In the genomic region with DNA sequence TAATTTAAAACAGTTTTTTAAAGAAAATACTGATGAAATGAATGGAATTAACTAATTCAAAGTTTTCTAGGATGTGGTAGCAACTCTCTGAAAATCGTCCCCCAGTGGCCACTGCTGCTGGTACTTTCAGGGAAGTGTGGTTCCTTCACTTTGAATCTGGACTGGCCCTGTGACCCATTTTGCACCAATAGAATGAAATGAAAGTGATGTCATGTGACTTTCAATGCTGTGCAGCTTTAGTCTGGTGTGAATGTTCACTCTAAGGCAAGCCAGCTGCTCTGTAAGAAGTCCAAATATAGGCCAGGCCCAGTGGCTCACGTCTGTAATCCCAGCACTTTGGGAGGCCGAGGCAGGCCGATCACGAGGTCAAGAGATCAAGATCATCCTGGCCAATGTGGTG, we compare ENCODE assay signal across 12 cellular contexts. TPM values are rescaled to one million over a fixed set of nuclear protein-coding genes. Genes with fewer than 3 reads are reported as not detected.
A peak's percentile ranks its signal among the peaks of the same experiment; 100 is the strongest.
DNase-seq lines count a peak whose midpoint lies in the region; ATAC-seq and TF ChIP-seq lines count a peak whose summit lies in the region.
"Had no signal": no experiment of that assay in that cellular context is flagged by ENCODE, and none has a peak within 500 bp of the region (broad histone marks: within the 10 kb centered on the region; RNA-seq: fewer than 3 reads in every experiment).

No MANE protein-coding gene starts in this region.

- CTCF ChIA-PET in CD8-positive, alpha-beta T cell (lab: Charles Lee) = interaction anchor here (1.8 to 2.8 kb wide), 2 partner anchors 37 to 352 kb away, joined by 5 to 16 read pairs; a partner anchor contains a TSS

- H3K27ac ChIP-seq in CD8-positive, alpha-beta T cell (ENCODE audit: low read depth, low read length) = no peak overlapping the region
- H3K27ac ChIP-seq in SJCRH30 (no peak overlapping the region), substantia nigra (ENCODE audit: low read depth, low read length, poor library complexity, severe bottlenecking) (no peak overlapping the region), colonic mucosa (no peak overlapping the region)
- H3K27ac ChIP-seq: coronary artery had no signal

- peak overlapping the region; percentile 98 for H3K27ac Mint-ChIP-seq in CD8-positive, alpha-beta T cell
- H3K27ac Mint-ChIP-seq in immature natural killer cell = peak overlapping the region in 5 of 6 donors; percentile 62 to 95 (median 62)

- POLR2A ChIA-PET in CD8-positive, alpha-beta T cell (lab: Charles Lee) = interaction anchor here (2.5 to 3.1 kb wide), 2 partner anchors 37 to 166 kb away, joined by 6 to 55 read pairs; a partner anchor contains a TSS

- H3K9ac ChIP-seq in colonic mucosa (ENCODE audit: low read depth in 2 of 2, low read length in 2 of 2) = no peak overlapping the region

- H3K4me3 ChIP-seq in CD8-positive, alpha-beta T cell (ENCODE audit: low read depth, low read length) = no peak overlapping the region
- H3K4me3 ChIP-seq in H7 (ENCODE audit: insufficient read depth, low read depth, low read length) (no peak overlapping the region), SJCRH30 (no peak overlapping the region), colonic mucosa (no peak overlapping the region)
- H3K4me3 ChIP-seq: coronary artery, lung had no signal

- no peaks in the 10 kb centered on the region for H3K9me3 Mint-ChIP-seq in CD8-positive, alpha-beta T cell
- no peaks in the 10 kb centered on the region for H3K9me3 Mint-ChIP-seq in immature natural killer cell

- H3K4me1 Mint-ChIP-seq in CD8-positive, alpha-beta T cell (ENCODE audit: low read depth) = peaks cover 35% of the 10 kb centered on the region
- H3K4me1 Mint-ChIP-seq in immature natural killer cell = peaks cover 26 to 44% of the 10 kb centered on the region in 2 donors

- H3K27me3 Mint-ChIP-seq in CD8-positive, alpha-beta T cell (ENCODE audit: low read depth) = peaks cover 3% of the 10 kb centered on the region
- H3K27me3 Mint-ChIP-seq in immature natural killer cell (ENCODE audit: low read depth in 3 of 3) = peaks cover 5 to 16% (median 8%) of the 10 kb centered on the region in 3 donors

- no peaks in the 10 kb centered on the region for H3K27me3 ChIP-seq in CD8-positive, alpha-beta T cell (ENCODE audit: insufficient read depth, low read length)
- H3K27me3 ChIP-seq in H7 (ENCODE audit: control insufficient read depth, insufficient read depth, low read length) (no peaks in the 10 kb centered on the region), SJCRH30 (no peaks in the 10 kb centered on the region), colonic mucosa (no peaks in the 10 kb centered on the region)
- H3K27me3 ChIP-seq: stomach had no signal

- ATAC-seq in CD8-positive, alpha-beta T cell = no peak

- intact Hi-C loops in CD8-positive, alpha-beta T cell (cut with DNase I, micrococcal nuclease) = loop anchor here in 1 of 2 experiments (5.0 to 10.0 kb wide), 2 partner anchors 159 to 601 kb away; a partner anchor contains a TSS
- intact Hi-C loops in colonic mucosa (cut with DNase I) = loop anchor here (10.0 kb wide), 1 partner anchor 229 kb away; a partner anchor contains a TSS

- peak overlapping the region; percentile 99 for H3K4me3 Mint-ChIP-seq in CD8-positive, alpha-beta T cell
- H3K4me3 Mint-ChIP-seq in immature natural killer cell = peak overlapping the region; percentile 96 to 100 (median 99)

- no peak for TF ChIP-seq CTCF in CD8-positive, alpha-beta T cell (IDR thresholded peaks at IDR 0.05)
- TF ChIP-seq CTCF in colonic mucosa (IDR thresholded peaks at IDR 0.05) = no peak

- peaks cover 17% of the 10 kb centered on the region for H3K36me3 Mint-ChIP-seq in CD8-positive, alpha-beta T cell
- H3K36me3 Mint-ChIP-seq in immature natural killer cell = no peaks in the 10 kb centered on the region

- H3K36me3 ChIP-seq in CD8-positive, alpha-beta T cell (ENCODE audit: insufficient read depth, low read length) = no peaks in the 10 kb centered on the region
- H3K36me3 ChIP-seq in H7 (replicated peaks; ENCODE audit: control insufficient read depth, insufficient read depth, low read length) (no peaks in the 10 kb centered on the region), SJCRH30 (no peaks in the 10 kb centered on the region), colonic mucosa (no peaks in the 10 kb centered on the region)

- no peak for DNase-seq in CD8-positive, alpha-beta T cell
- DNase-seq in H7 = peak; percentile 14
- DNase-seq in SJCRH30 = peak; percentile 16 to 48
- DNase-seq in immature natural killer cell = peak in 1 of 3 donors; percentile 25
- no peak for DNase-seq in substantia nigra (lab: John Stamatoyannopoulos, UW)
- DNase-seq in colonic mucosa = no peak
- DNase-seq in stimulated activated CD4-positive, alpha-beta T cell treated with anti-CD3 and anti-CD28 coated beads, Interleukin-4, amount 100 ng/mL, for 4 hours = no peak
- DNase-seq: NCI-H446, stomach, SW 1271 had no signal

- H3K4me1 ChIP-seq in CD8-positive, alpha-beta T cell (ENCODE audit: insufficient read depth, low read length) = peaks cover 7% of the 10 kb centered on the region
- no peaks in the 10 kb centered on the region for H3K4me1 ChIP-seq in SJCRH30
- no peaks in the 10 kb centered on the region for H3K4me1 ChIP-seq in colonic mucosa

- no peaks in the 10 kb centered on the region for H3K9me3 ChIP-seq in CD8-positive, alpha-beta T cell (ENCODE audit: low read length)
- no peaks in the 10 kb centered on the region for H3K9me3 ChIP-seq in SJCRH30 (replicated peaks)
- no peaks in the 10 kb centered on the region for H3K9me3 ChIP-seq in colonic mucosa
- H3K9me3 ChIP-seq: stomach had no signal

RNA-seq across cellular contexts. Expression of a gene that starts 26.4 kb away (rescaled TPM):
- total RNA-seq in CD8-positive, alpha-beta T cell = 10 to 100 TPM; 16.6 to 20.7 TPM
- 1.7 TPM in 2 replicates for total RNA-seq in H7 (2014; rRNA removed; shearing (Covaris generic))
- total RNA-seq in SJCRH30 (2014; rRNA removed; shearing (Covaris generic)) = 9.4 and 9.6 TPM in 2 replicates
- 10 to 100 TPM in 1 of 3 donors, 1 to 10 TPM in 2; 4.0 to 11.6 (median 8.4) TPM for polyA plus RNA-seq in immature natural killer cell
- total RNA-seq in colonic mucosa = 1 to 10 TPM; 2.5 to 2.7 TPM

RNA-seq across cellular contexts. Expression of a gene that starts 36.8 kb away (rescaled TPM):
- 10 to 100 TPM; 17.8 to 20.0 TPM for total RNA-seq in CD8-positive, alpha-beta T cell
- 39.9 and 47.7 TPM in 2 replicates for total RNA-seq in H7 (2014; rRNA removed; shearing (Covaris generic))
- 70.7 and 76.2 TPM in 2 replicates for total RNA-seq in SJCRH30 (2014; rRNA removed; shearing (Covaris generic))
- polyA plus RNA-seq in immature natural killer cell = 10 to 100 TPM; 45.0 to 50.7 (median 49.5) TPM
- 10 to 100 TPM; 45.5 to 60.5 TPM for total RNA-seq in colonic mucosa

Comparison
In these comparisons a context has a peak if more than half of its experiments do, and no peak if none do; other contexts are left out.
1. DNase-seq: peak in H7 (single experiment) and SJCRH30 (2 of 2); none in CD8-positive, alpha-beta T cell (0 of 7), substantia nigra (0 of 49), colonic mucosa (single experiment) and stimulated activated CD4-positive, alpha-beta T cell treated with anti-CD3 and anti-CD28 coated beads, Interleukin-4, amount 100 ng/mL, for 4 hours (0 of 2).